35 cellular contexts compared by ENCODE assay signal in genomic region chr6:142262231-142262630, GRCh38. TPM values are rescaled to one million over a fixed set of nuclear protein-coding genes. Genes with fewer than 3 reads are reported as not detected.
"Had no signal": no experiment of that assay in that cellular context is flagged by ENCODE, and none has a peak within 500 bp of the region (broad histone marks: within the 10 kb centered on the region; RNA-seq: fewer than 3 reads in every experiment).

No MANE protein-coding gene starts in this region.

- FAIRE-seq: TTC549 had no signal

- H3K4me3 Mint-ChIP-seq: activated CD4-positive, alpha-beta memory T cell treated with anti-CD3 and anti-CD28 coated beads, Interleukin-2, amount 10 ng/mL, durations not matched to agents 7 days and 5 days; activated CD4-positive, alpha-beta T cell treated with anti-CD3 and anti-CD28 coated beads for 36 hours; activated CD4-positive, alpha-beta T cell treated with anti-CD3 and anti-CD28 coated beads, Interleukin-2, amount 10 ng/mL, durations not matched to agents 7 days and 5 days; activated CD8-positive, alpha-beta memory T cell treated with anti-CD3 and anti-CD28 coated beads, Interleukin-2, amount 10 ng/mL, durations not matched to agents 7 days and 5 days; activated CD8-positive, alpha-beta T cell treated with anti-CD3 and anti-CD28 coated beads, Interleukin-2, amount 10 ng/mL, durations not matched to agents 7 days and 5 days; activated naive CD4-positive, alpha-beta T cell treated with anti-CD3 and anti-CD28 coated beads, Interleukin-2, amount 10 ng/mL, durations not matched to agents 7 days and 5 days; activated naive CD4-positive, alpha-beta T cell treated with anti-CD3 and anti-CD28 coated beads, Interleukin-2, amount 50 U/mL, for 24 hours; activated naive CD8-positive, alpha-beta T cell; activated naive CD8-positive, alpha-beta T cell treated with anti-CD3 and anti-CD28 coated beads, Interleukin-2, amount 10 ng/mL, durations not matched to agents 7 days and 5 days; activated naive CD8-positive, alpha-beta T cell treated with anti-CD3 and anti-CD28 coated beads, Interleukin-2, amount 50 U/mL, for 24 hours; activated T-cell treated with anti-CD3 and anti-CD28 coated beads, Interleukin-2, amount 50 U/mL, for 24 hours; T-helper 1 cell treated with Interleukin-12 subunit alpha and Interleukin-12 subunit beta and Interleukin-4 antibody, amounts not matched to agents 30 μg/mL and 1 μg/mL, for 36 hours; T-helper 2 cell treated with Interferon-gamma antibody and Interleukin-4, amounts not matched to agents 5 μg/mL and 100 μg/mL, for 36 hours; WTC11 had no signal

- H3K27ac Mint-ChIP-seq: activated CD4-positive, alpha-beta memory T cell treated with anti-CD3 and anti-CD28 coated beads, Interleukin-2, amount 10 ng/mL, durations not matched to agents 7 days and 5 days; activated CD4-positive, alpha-beta T cell treated with anti-CD3 and anti-CD28 coated beads for 36 hours; activated CD4-positive, alpha-beta T cell treated with anti-CD3 and anti-CD28 coated beads, Interleukin-2, amount 10 ng/mL, durations not matched to agents 7 days and 5 days; activated CD8-positive, alpha-beta memory T cell treated with anti-CD3 and anti-CD28 coated beads, Interleukin-2, amount 10 ng/mL, durations not matched to agents 7 days and 5 days; activated CD8-positive, alpha-beta T cell treated with anti-CD3 and anti-CD28 coated beads, Interleukin-2, amount 10 ng/mL, durations not matched to agents 7 days and 5 days; activated naive CD4-positive, alpha-beta T cell treated with anti-CD3 and anti-CD28 coated beads, Interleukin-2, amount 10 ng/mL, durations not matched to agents 7 days and 5 days; activated naive CD4-positive, alpha-beta T cell treated with anti-CD3 and anti-CD28 coated beads, Interleukin-2, amount 50 U/mL, for 24 hours; activated naive CD8-positive, alpha-beta T cell; activated naive CD8-positive, alpha-beta T cell treated with anti-CD3 and anti-CD28 coated beads, Interleukin-2, amount 10 ng/mL, durations not matched to agents 7 days and 5 days; activated naive CD8-positive, alpha-beta T cell treated with anti-CD3 and anti-CD28 coated beads, Interleukin-2, amount 50 U/mL, for 24 hours; activated T-cell treated with anti-CD3 and anti-CD28 coated beads, Interleukin-2, amount 50 U/mL, for 24 hours; activated T-helper 2 cell treated with anti-CD3 and anti-CD28 coated beads, Interferon-gamma antibody, Interleukin-2, Interleukin-4, amounts not matched to agents 10 μg/mL and 5 μg/mL and 100 μg/mL, durations not matched to agents 14 hours and 24 hours and 36 hours; T-helper 1 cell treated with Interleukin-12 subunit alpha and Interleukin-12 subunit beta and Interleukin-4 antibody, amounts not matched to agents 30 μg/mL and 1 μg/mL, for 36 hours; T-helper 2 cell treated with Interferon-gamma antibody and Interleukin-4, amounts not matched to agents 5 μg/mL and 100 μg/mL, for 36 hours; WTC11 had no signal

- H3K9me3 Mint-ChIP-seq: activated CD4-positive, alpha-beta memory T cell treated with anti-CD3 and anti-CD28 coated beads, Interleukin-2, amount 10 ng/mL, durations not matched to agents 7 days and 5 days; activated CD4-positive, alpha-beta T cell treated with anti-CD3 and anti-CD28 coated beads, Interleukin-2, amount 10 ng/mL, durations not matched to agents 7 days and 5 days; activated naive CD4-positive, alpha-beta T cell treated with anti-CD3 and anti-CD28 coated beads, Interleukin-2, amount 10 ng/mL, durations not matched to agents 7 days and 5 days; activated naive CD4-positive, alpha-beta T cell treated with anti-CD3 and anti-CD28 coated beads, Interleukin-2, amount 50 U/mL, for 24 hours; activated naive CD8-positive, alpha-beta T cell treated with anti-CD3 and anti-CD28 coated beads, Interleukin-2, amount 10 ng/mL, durations not matched to agents 7 days and 5 days; activated naive CD8-positive, alpha-beta T cell treated with anti-CD3 and anti-CD28 coated beads, Interleukin-2, amount 50 U/mL, for 24 hours; activated T-cell treated with anti-CD3 and anti-CD28 coated beads, Interleukin-2, amount 50 U/mL, for 24 hours; activated T-helper 2 cell treated with anti-CD3 and anti-CD28 coated beads, Interferon-gamma antibody, Interleukin-2, Interleukin-4, amounts not matched to agents 10 μg/mL and 5 μg/mL and 100 μg/mL, durations not matched to agents 14 hours and 24 hours and 36 hours; T-helper 1 cell treated with Interleukin-12 subunit alpha and Interleukin-12 subunit beta and Interleukin-4 antibody, amounts not matched to agents 30 μg/mL and 1 μg/mL, for 36 hours; T-helper 2 cell treated with Interferon-gamma antibody and Interleukin-4, amounts not matched to agents 5 μg/mL and 100 μg/mL, for 36 hours; WTC11 had no signal

- DNase-seq: activated CD4-positive, alpha-beta memory T cell treated with anti-CD3 and anti-CD28 coated beads, Interleukin-2, amount 10 ng/mL, durations not matched to agents 7 days and 5 days; activated CD4-positive, alpha-beta T cell treated with anti-CD3 and anti-CD28 coated beads for 1 hour; activated CD4-positive, alpha-beta T cell treated with anti-CD3 and anti-CD28 coated beads for 36 hours; activated CD4-positive, alpha-beta T cell treated with anti-CD3 and anti-CD28 coated beads for 48 hours; activated CD4-positive, alpha-beta T cell treated with anti-CD3 and anti-CD28 coated beads, Interleukin-2, amount 10 ng/mL, durations not matched to agents 7 days and 5 days; activated CD4-positive, alpha-beta T cell treated with anti-CD3 and anti-CD28 coated beads, Interleukin-2, amount 50 U/mL, for 48 hours; activated CD4-positive, CD25-positive, alpha-beta regulatory T cell; activated CD8-positive, alpha-beta memory T cell treated with anti-CD3 and anti-CD28 coated beads for 24 hours; activated CD8-positive, alpha-beta memory T cell treated with anti-CD3 and anti-CD28 coated beads, Interleukin-2, amount 10 ng/mL, durations not matched to agents 7 days and 5 days; activated CD8-positive, alpha-beta memory T cell treated with anti-CD3 and anti-CD28 coated beads, Interleukin-2, amount 50 U/mL, for 48 hours; activated CD8-positive, alpha-beta T cell treated with anti-CD3 and anti-CD28 coated beads, Interleukin-2, amount 10 ng/mL, durations not matched to agents 7 days and 5 days; activated effector memory CD4-positive, alpha-beta T cell treated with Interleukin-2 at 50 U/mL for 16 hours; activated gamma-delta T cell; activated naive CD4-positive, alpha-beta T cell treated with anti-CD3 and anti-CD28 coated beads, Interleukin-2, amount 10 ng/mL, durations not matched to agents 7 days and 5 days; activated naive CD4-positive, alpha-beta T cell treated with Interleukin-2 at 50 U/mL for 16 hours; activated naive CD8-positive, alpha-beta T cell treated with anti-CD3 and anti-CD28 coated beads, Interleukin-2, amount 10 ng/mL, durations not matched to agents 7 days and 5 days; activated naive CD8-positive, alpha-beta T cell treated with anti-CD3 and anti-CD28 coated beads, Interleukin-2, amount 50 U/mL, for 24 hours; activated T-cell treated with anti-CD3 and anti-CD28 coated beads, Interleukin-2, amount 50 U/mL, for 24 hours; activated T-cell treated with anti-CD3 and anti-CD28 coated beads, Interleukin-2, amount 50 U/mL, for 48 hours; aorta; body of pancreas; brain microvascular endothelial cell; central memory CD4-positive, alpha-beta T cell; T-helper 1 cell; T-helper 2 cell; T-helper 9 cell; WERI-Rb-1 had no signal

- H3K27me3 Mint-ChIP-seq: activated CD4-positive, alpha-beta memory T cell treated with anti-CD3 and anti-CD28 coated beads, Interleukin-2, amount 10 ng/mL, durations not matched to agents 7 days and 5 days; activated CD4-positive, alpha-beta T cell treated with anti-CD3 and anti-CD28 coated beads for 36 hours; activated naive CD4-positive, alpha-beta T cell treated with anti-CD3 and anti-CD28 coated beads, Interleukin-2, amount 10 ng/mL, durations not matched to agents 7 days and 5 days; activated naive CD4-positive, alpha-beta T cell treated with anti-CD3 and anti-CD28 coated beads, Interleukin-2, amount 50 U/mL, for 24 hours; activated naive CD8-positive, alpha-beta T cell; activated naive CD8-positive, alpha-beta T cell treated with anti-CD3 and anti-CD28 coated beads, Interleukin-2, amount 50 U/mL, for 24 hours; activated T-cell treated with anti-CD3 and anti-CD28 coated beads, Interleukin-2, amount 50 U/mL, for 24 hours had no signal

- H3K27me3 ChIP-seq: body of pancreas, brain microvascular endothelial cell, breast epithelium had no signal

- H3K4me1 ChIP-seq: body of pancreas, breast epithelium had no signal

- H3K4me1 Mint-ChIP-seq: activated CD4-positive, alpha-beta memory T cell treated with anti-CD3 and anti-CD28 coated beads, Interleukin-2, amount 10 ng/mL, durations not matched to agents 7 days and 5 days; activated CD4-positive, alpha-beta T cell treated with anti-CD3 and anti-CD28 coated beads for 36 hours; activated CD4-positive, alpha-beta T cell treated with anti-CD3 and anti-CD28 coated beads, Interleukin-2, amount 10 ng/mL, durations not matched to agents 7 days and 5 days; activated CD8-positive, alpha-beta memory T cell treated with anti-CD3 and anti-CD28 coated beads, Interleukin-2, amount 10 ng/mL, durations not matched to agents 7 days and 5 days; activated naive CD4-positive, alpha-beta T cell treated with anti-CD3 and anti-CD28 coated beads, Interleukin-2, amount 10 ng/mL, durations not matched to agents 7 days and 5 days; activated naive CD4-positive, alpha-beta T cell treated with anti-CD3 and anti-CD28 coated beads, Interleukin-2, amount 50 U/mL, for 24 hours; activated naive CD8-positive, alpha-beta T cell treated with anti-CD3 and anti-CD28 coated beads, Interleukin-2, amount 10 ng/mL, durations not matched to agents 7 days and 5 days; activated naive CD8-positive, alpha-beta T cell treated with anti-CD3 and anti-CD28 coated beads, Interleukin-2, amount 50 U/mL, for 24 hours; WTC11 had no signal

- H3K36me3 ChIP-seq: brain microvascular endothelial cell, breast epithelium, WERI-Rb-1 had no signal

- H3K36me3 Mint-ChIP-seq: activated CD8-positive, alpha-beta memory T cell treated with anti-CD3 and anti-CD28 coated beads, Interleukin-2, amount 10 ng/mL, durations not matched to agents 7 days and 5 days; activated naive CD4-positive, alpha-beta T cell treated with anti-CD3 and anti-CD28 coated beads, Interleukin-2, amount 10 ng/mL, durations not matched to agents 7 days and 5 days; activated naive CD4-positive, alpha-beta T cell treated with anti-CD3 and anti-CD28 coated beads, Interleukin-2, amount 50 U/mL, for 24 hours; activated naive CD8-positive, alpha-beta T cell; WTC11 had no signal

- H3K9me3 ChIP-seq: body of pancreas, breast epithelium had no signal

- H3K4me3 ChIP-seq: body of pancreas, breast epithelium had no signal

RNA-seq across cellular contexts. Expression of gene ADGRG6, which starts 39.6 kb away (rescaled TPM):
- total RNA-seq: activated CD4-positive, alpha-beta memory T cell treated with anti-CD3 and anti-CD28 coated beads, Interleukin-2, amount 10 ng/mL, durations not matched to agents 7 days and 5 days had no signal
